In the genomic region with DNA sequence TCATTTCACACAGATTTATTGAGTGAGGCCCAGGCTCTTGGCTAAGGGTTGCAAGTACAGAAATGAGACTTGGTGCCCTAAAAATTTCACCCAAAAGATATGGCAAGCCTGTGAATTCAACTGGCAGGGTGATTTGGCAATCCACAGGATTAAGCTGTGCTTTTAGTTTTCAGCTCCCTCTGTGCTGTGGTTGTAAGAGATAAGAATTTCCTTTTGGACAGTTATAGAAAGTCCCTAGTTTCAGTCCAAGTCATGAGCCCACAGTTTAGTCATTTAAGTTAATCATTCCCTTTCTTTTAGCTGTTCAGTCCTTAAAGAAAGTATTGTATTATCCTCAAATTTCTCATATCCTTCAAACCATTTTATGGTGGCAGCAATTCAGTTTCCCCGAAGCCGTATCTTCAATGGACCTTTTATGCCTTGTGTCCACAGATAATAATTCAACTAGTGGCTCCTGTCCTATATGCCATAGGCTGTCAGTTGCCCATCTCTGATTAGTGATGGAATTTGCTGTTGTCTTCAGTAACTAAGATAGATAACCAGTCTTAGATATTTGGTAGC, we compare ENCODE assay signal across 10 cellular contexts.
DNase-seq lines count a peak whose midpoint lies in the region; ATAC-seq lines count a peak whose summit lies in the region.
"Had no signal": no experiment of that assay in that cellular context is flagged by ENCODE, and none has a peak within 500 bp of the region (broad histone marks: within the 10 kb centered on the region; RNA-seq: fewer than 3 reads in every experiment).

No MANE protein-coding gene starts in this region.

- intact Hi-C loops in activated T-helper 2 cell treated with anti-CD3 and anti-CD28 coated beads, Interferon-gamma antibody, Interleukin-2, Interleukin-4, amounts not matched to agents 10 μg/mL and 5 μg/mL and 100 μg/mL, durations not matched to agents 14 hours and 24 hours and 36 hours (cut with micrococcal nuclease), result no loop called here

- peaks cover 20 to 25% of the 10 kb centered on the region in 2 donors for H3K9me3 Mint-ChIP-seq in stimulated activated naive CD8-positive, alpha-beta T cell treated with anti-CD3 and anti-CD28 coated beads, Interleukin-15, amount 100 ng/mL, for 72 hours
- H3K9me3 Mint-ChIP-seq in activated T-helper 2 cell treated with anti-CD3 and anti-CD28 coated beads, Interferon-gamma antibody, Interleukin-2, Interleukin-4, amounts not matched to agents 10 μg/mL and 5 μg/mL and 100 μg/mL, durations not matched to agents 14 hours and 24 hours and 36 hours, result peaks cover 31% of the 10 kb centered on the region

- no peak for DNase-seq in stimulated activated naive CD8-positive, alpha-beta T cell treated with anti-CD3 and anti-CD28 coated beads, Interleukin-15, Interleukin-2, amounts not matched to agents 100 U/mL and 50 U/mL, for 24 hours
- no peak for DNase-seq in stimulated activated naive CD8-positive, alpha-beta T cell treated with anti-CD3 and anti-CD28 coated beads, Interleukin-15, amount 100 ng/mL, for 72 hours
- DNase-seq in epidermal melanocyte (ENCODE audit: insufficient read length, low spot score) (peak; percentile 59), HUDEP-2 (lab: John Stamatoyannopoulos, UW; ENCODE audit: unreplicated experiment in 76 of 76) (no peak)
- no peak for DNase-seq in activated effector memory CD4-positive, alpha-beta T cell treated with Interleukin-2 at 50 U/mL for 16 hours
- no peak for DNase-seq in activated CD8-positive, alpha-beta memory T cell treated with anti-CD3 and anti-CD28 coated beads, Interleukin-2, amount 50 U/mL, for 4 hours
- DNase-seq in activated T-helper 2 cell treated with anti-CD3 and anti-CD28 coated beads, Interferon-gamma antibody, Interleukin-2, Interleukin-4, amounts not matched to agents 10 μg/mL and 5 μg/mL and 100 μg/mL, durations not matched to agents 14 hours and 24 hours and 36 hours (ENCODE audit: low spot score), result no peak

- H3K36me3 Mint-ChIP-seq in activated T-helper 2 cell treated with anti-CD3 and anti-CD28 coated beads, Interferon-gamma antibody, Interleukin-2, Interleukin-4, amounts not matched to agents 10 μg/mL and 5 μg/mL and 100 μg/mL, durations not matched to agents 14 hours and 24 hours and 36 hours (ENCODE audit: low read depth), result no peaks in the 10 kb centered on the region
- H3K36me3 Mint-ChIP-seq: activated naive CD8-positive, alpha-beta T cell had no signal

- H3K27ac Mint-ChIP-seq in stimulated activated naive CD8-positive, alpha-beta T cell treated with anti-CD3 and anti-CD28 coated beads, Interleukin-15, amount 100 ng/mL, for 72 hours, result no peak overlapping the region
- no peak overlapping the region for H3K27ac Mint-ChIP-seq in activated T-helper 2 cell treated with anti-CD3 and anti-CD28 coated beads, Interferon-gamma antibody, Interleukin-2, Interleukin-4, amounts not matched to agents 10 μg/mL and 5 μg/mL and 100 μg/mL, durations not matched to agents 14 hours and 24 hours and 36 hours
- H3K27ac Mint-ChIP-seq: activated naive CD8-positive, alpha-beta T cell had no signal

- H3K4me3 Mint-ChIP-seq in stimulated activated naive CD8-positive, alpha-beta T cell treated with anti-CD3 and anti-CD28 coated beads, Interleukin-15, amount 100 ng/mL, for 72 hours, result no peak overlapping the region
- no peak overlapping the region for H3K4me3 Mint-ChIP-seq in activated T-helper 2 cell treated with anti-CD3 and anti-CD28 coated beads, Interferon-gamma antibody, Interleukin-2, Interleukin-4, amounts not matched to agents 10 μg/mL and 5 μg/mL and 100 μg/mL, durations not matched to agents 14 hours and 24 hours and 36 hours (ENCODE audit: low read depth)
- H3K4me3 Mint-ChIP-seq: activated naive CD8-positive, alpha-beta T cell; neural crest cell had no signal

- ATAC-seq in stimulated activated naive CD8-positive, alpha-beta T cell treated with anti-CD3 and anti-CD28 coated beads, Interleukin-15, Interleukin-2, amounts not matched to agents 100 U/mL and 50 U/mL, for 24 hours, result peak; percentile 83
- no peak for ATAC-seq in stimulated activated naive CD8-positive, alpha-beta T cell treated with anti-CD3 and anti-CD28 coated beads, Interleukin-15, amount 100 ng/mL, for 72 hours
- ATAC-seq in HG03342 (IDR thresholded peaks at IDR 0.05; ENCODE audit: unreplicated experiment), result peak; percentile 70

- peaks cover 89% of the 10 kb centered on the region for H3K27me3 Mint-ChIP-seq in stimulated activated naive CD8-positive, alpha-beta T cell treated with anti-CD3 and anti-CD28 coated beads, Interleukin-15, amount 100 ng/mL, for 72 hours
- H3K27me3 Mint-ChIP-seq in activated T-helper 2 cell treated with anti-CD3 and anti-CD28 coated beads, Interferon-gamma antibody, Interleukin-2, Interleukin-4, amounts not matched to agents 10 μg/mL and 5 μg/mL and 100 μg/mL, durations not matched to agents 14 hours and 24 hours and 36 hours (ENCODE audit: low read depth), result peaks cover 32% of the 10 kb centered on the region

- peaks cover 16% of the 10 kb centered on the region for H3K4me1 Mint-ChIP-seq in stimulated activated naive CD8-positive, alpha-beta T cell treated with anti-CD3 and anti-CD28 coated beads, Interleukin-15, amount 100 ng/mL, for 72 hours
- H3K4me1 Mint-ChIP-seq in activated T-helper 2 cell treated with anti-CD3 and anti-CD28 coated beads, Interferon-gamma antibody, Interleukin-2, Interleukin-4, amounts not matched to agents 10 μg/mL and 5 μg/mL and 100 μg/mL, durations not matched to agents 14 hours and 24 hours and 36 hours (ENCODE audit: low read depth), result peaks cover 8% of the 10 kb centered on the region
- H3K4me1 Mint-ChIP-seq: neural crest cell had no signal
